ENCODE assay signal across 9 cellular contexts in the genomic region with DNA sequence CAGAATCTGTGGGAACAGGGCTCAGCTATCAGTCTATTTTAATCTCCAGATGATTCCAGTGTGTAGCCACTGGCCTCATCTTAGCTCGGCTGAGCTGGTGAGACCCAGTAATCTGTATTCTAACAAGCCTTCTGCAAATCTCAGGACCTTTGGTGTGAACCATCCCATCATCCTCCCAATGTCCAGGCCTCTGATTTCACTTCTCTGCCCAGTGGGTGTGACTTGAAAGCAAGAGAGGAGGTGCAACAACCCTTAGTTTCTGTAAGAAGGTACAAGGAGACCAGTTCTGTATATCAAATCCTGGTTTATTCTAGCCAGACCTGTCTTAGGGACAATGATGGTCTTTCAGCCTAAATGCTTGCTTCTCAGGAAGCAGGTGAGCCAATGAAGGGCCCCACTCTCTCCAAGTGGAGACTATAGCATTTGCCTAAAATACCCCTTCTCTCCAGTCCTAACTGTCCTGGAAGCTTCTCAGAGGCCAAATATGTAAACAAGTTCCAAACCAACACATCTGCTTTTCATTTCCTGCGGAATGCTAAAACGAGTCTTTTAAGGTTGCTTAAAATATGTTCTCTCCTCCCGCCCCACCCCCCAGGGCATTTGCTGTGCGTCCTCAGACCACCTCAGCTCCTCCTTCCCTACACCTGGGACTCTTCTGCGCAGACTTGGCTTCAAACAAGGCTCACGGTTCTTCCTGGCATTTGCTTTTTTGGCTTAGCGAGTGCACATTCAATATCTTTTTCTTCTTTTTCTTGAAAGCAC.
A peak's percentile ranks its signal among the peaks of the same experiment; 100 is the strongest.
DNase-seq lines count a peak whose midpoint lies in the region; ATAC-seq and TF ChIP-seq lines count a peak whose summit lies in the region.
"Had no signal": no experiment of that assay in that cellular context is flagged by ENCODE, and none has a peak within 500 bp of the region (broad histone marks: within the 10 kb centered on the region; RNA-seq: fewer than 3 reads in every experiment).

No MANE protein-coding gene starts in this region.

- CTCF ChIA-PET in activated CD4-positive, alpha-beta T cell treated with anti-CD3 and anti-CD28 coated beads for 36 hours (lab: Charles Lee), result interaction anchor here (1.0 kb wide), 2 partner anchors 51 to 170 kb away, joined by 3 to 4 read pairs; no protein-coding TSS in a partner anchor

- intact Hi-C loops in activated CD4-positive, alpha-beta T cell treated with anti-CD3 and anti-CD28 coated beads for 36 hours (cut with DNase I, micrococcal nuclease), result no loop called here
- intact Hi-C loops in left colon (cut with DNase I, micrococcal nuclease), result no loop called here
- intact Hi-C loops in testis (cut with DNase I; ENCODE audit: low total_unique reads), result no loop called here

- no peak for ATAC-seq in activated CD4-positive, alpha-beta T cell treated with anti-CD3 and anti-CD28 coated beads for 36 hours
- ATAC-seq in left colon (peak; percentile 3), HG03175 (IDR thresholded peaks at IDR 0.05; ENCODE audit: unreplicated experiment) (no peak), GM19351 (IDR thresholded peaks at IDR 0.05; ENCODE audit: unreplicated experiment) (no peak)
- ATAC-seq: A549 had no signal

- no peaks in the 10 kb centered on the region for H3K27me3 ChIP-seq in testis

- no peak overlapping the region for H3K4me3 Mint-ChIP-seq in activated CD4-positive, alpha-beta T cell treated with anti-CD3 and anti-CD28 coated beads for 36 hours
- H3K4me3 Mint-ChIP-seq in activated naive CD8-positive, alpha-beta T cell, result no peak overlapping the region

- no peak for TF ChIP-seq POLR2A in testis (IDR thresholded peaks at IDR 0.05)

- no peak for DNase-seq in activated CD4-positive, alpha-beta T cell treated with anti-CD3 and anti-CD28 coated beads for 36 hours
- DNase-seq in activated CD4-positive, alpha-beta T cell treated with anti-CD3 and anti-CD28 coated beads, Interleukin-2, amount 50 U/mL, for 48 hours, result no peak
- DNase-seq in left colon (peak; percentile 54 to 63), testis (peak; percentile 62), activated gamma-delta T cell (lab: John Stamatoyannopoulos, UW) (no peak)

- peak overlapping the region; percentile 29 for H3K27ac Mint-ChIP-seq in activated CD4-positive, alpha-beta T cell treated with anti-CD3 and anti-CD28 coated beads for 36 hours
- H3K27ac Mint-ChIP-seq in activated naive CD8-positive, alpha-beta T cell, result peak overlapping the region; percentile 46

- no peak overlapping the region for H3K4me3 ChIP-seq in testis
- H3K4me3 ChIP-seq: A549 had no signal

- no peaks in the 10 kb centered on the region for H3K27me3 Mint-ChIP-seq in activated CD4-positive, alpha-beta T cell treated with anti-CD3 and anti-CD28 coated beads for 36 hours
- no peaks in the 10 kb centered on the region for H3K27me3 Mint-ChIP-seq in activated naive CD8-positive, alpha-beta T cell

- POLR2A ChIA-PET in activated CD4-positive, alpha-beta T cell treated with anti-CD3 and anti-CD28 coated beads for 36 hours (lab: Charles Lee), result no interaction called here

- peaks cover 2% of the 10 kb centered on the region for H3K36me3 Mint-ChIP-seq in activated CD4-positive, alpha-beta T cell treated with anti-CD3 and anti-CD28 coated beads for 36 hours (ENCODE audit: low read depth)
- no peaks in the 10 kb centered on the region for H3K36me3 Mint-ChIP-seq in activated naive CD8-positive, alpha-beta T cell

- TF ChIP-seq CTCF in testis (IDR thresholded peaks at IDR 0.05), result no peak

- no peaks in the 10 kb centered on the region for H3K36me3 ChIP-seq in testis (ENCODE audit: low read depth, missing control alignments)

- H3K4me1 Mint-ChIP-seq in activated CD4-positive, alpha-beta T cell treated with anti-CD3 and anti-CD28 coated beads for 36 hours, result peaks cover 47% of the 10 kb centered on the region
- peaks cover 47% of the 10 kb centered on the region for H3K4me1 Mint-ChIP-seq in activated naive CD8-positive, alpha-beta T cell (ENCODE audit: low read depth)

- 53 to 66% methylated on average over 8 of the region's 8 CpGs for WGBS in testis, 2 donors

- H3K4me1 ChIP-seq in testis, result peaks cover 31% of the 10 kb centered on the region
- H3K4me1 ChIP-seq: A549 had no signal

- no peak overlapping the region for H3K27ac ChIP-seq in testis
- H3K27ac ChIP-seq: A549 had no signal

- no peaks in the 10 kb centered on the region for H3K9me3 Mint-ChIP-seq in activated CD4-positive, alpha-beta T cell treated with anti-CD3 and anti-CD28 coated beads for 36 hours (ENCODE audit: low read depth)
- H3K9me3 Mint-ChIP-seq in activated naive CD8-positive, alpha-beta T cell (ENCODE audit: low read depth), result no peaks in the 10 kb centered on the region

- H3K9me3 ChIP-seq in testis, result no peaks in the 10 kb centered on the region
- H3K9me3 ChIP-seq: A549 had no signal

Comparison
In these comparisons a context has a peak if more than half of its experiments do, and no peak if none do; other contexts are left out.
1. DNase-seq: peak in left colon (2 of 2) and testis (single experiment); none in activated CD4-positive, alpha-beta T cell treated with anti-CD3 and anti-CD28 coated beads for 36 hours (single experiment), activated CD4-positive, alpha-beta T cell treated with anti-CD3 and anti-CD28 coated beads, Interleukin-2, amount 50 U/mL, for 48 hours (0 of 2) and activated gamma-delta T cell (single experiment).